ENCODE assay signal across 8 cellular contexts in the genomic region with DNA sequence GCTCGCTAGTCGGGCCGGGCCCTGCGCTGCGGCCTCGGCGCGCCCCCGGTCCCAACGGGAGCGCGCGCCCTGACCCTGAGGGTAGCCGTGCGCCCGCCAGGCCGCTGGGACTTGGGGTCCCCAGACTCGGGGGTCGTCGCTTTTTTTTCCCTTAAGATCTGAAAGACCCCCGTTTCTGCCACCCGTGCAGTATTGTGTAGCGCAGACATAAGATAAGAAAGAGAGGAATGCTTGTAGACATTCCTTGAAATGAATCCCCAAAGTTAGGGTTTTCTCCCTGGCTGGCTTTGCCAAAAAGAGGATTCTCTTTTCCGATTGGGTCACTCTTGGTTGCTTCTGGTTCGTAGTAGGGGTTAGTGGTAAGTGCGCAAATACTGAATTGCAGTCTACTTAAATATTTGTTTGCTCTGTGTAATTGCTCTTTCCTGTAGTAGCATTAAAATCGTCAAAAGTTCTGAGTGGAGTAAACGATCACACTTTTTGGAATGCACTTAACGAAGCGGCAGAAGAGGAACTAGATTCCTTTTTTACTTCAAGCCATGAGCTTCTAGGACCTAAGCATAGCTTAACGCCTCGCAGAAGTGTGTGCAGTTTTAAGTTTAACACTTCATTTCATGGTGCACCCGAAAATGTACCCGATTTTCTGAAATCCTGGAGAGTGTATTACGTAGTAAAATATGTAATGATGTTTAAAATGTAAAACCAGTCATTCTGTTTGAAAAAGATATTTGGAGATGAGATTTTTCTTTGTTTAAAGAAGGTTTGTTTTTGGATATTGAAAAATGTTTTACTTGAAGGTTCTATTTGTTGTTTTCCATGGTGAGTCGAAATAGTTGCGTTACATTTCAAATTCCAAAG. TPM values are rescaled to one million over a fixed set of nuclear protein-coding genes. Genes with fewer than 3 reads are reported as not detected.
DNase-seq lines count a peak whose midpoint lies in the region; ATAC-seq lines count a peak whose summit lies in the region.

No MANE protein-coding gene starts in this region.

- H3K4me1 Mint-ChIP-seq in IgD-negative memory B cell = peaks cover 46 to 54% (median 52%) of the 10 kb centered on the region in 3 donors
- peaks cover 69% of the 10 kb centered on the region for H3K4me1 Mint-ChIP-seq in activated CD4-positive, alpha-beta memory T cell treated with anti-CD3 and anti-CD28 coated beads for 36 hours (ENCODE audit: low read depth)

- H3K4me3 ChIP-seq in right cardiac atrium (ENCODE audit: low read length) = peak overlapping the region; percentile 62

- peak overlapping the region; percentile 40 to 84 (median 75) for H3K27ac Mint-ChIP-seq in IgD-negative memory B cell
- H3K27ac Mint-ChIP-seq in activated CD4-positive, alpha-beta memory T cell treated with anti-CD3 and anti-CD28 coated beads for 36 hours = peak overlapping the region; percentile 89

- no peaks in the 10 kb centered on the region for H3K27me3 Mint-ChIP-seq in IgD-negative memory B cell
- H3K27me3 Mint-ChIP-seq in activated CD4-positive, alpha-beta memory T cell treated with anti-CD3 and anti-CD28 coated beads for 36 hours = no peaks in the 10 kb centered on the region

- peak; percentile 26 for DNase-seq in DMS114 treated with DMSO at 0.1 percent for 48 hours (lab: John Stamatoyannopoulos, UW; ENCODE audit: unreplicated experiment)
- DNase-seq in activated CD4-positive, alpha-beta memory T cell treated with anti-CD3 and anti-CD28 coated beads for 36 hours = no peak
- DNase-seq in right cardiac atrium = no peak
- DNase-seq in sciatic nerve (ENCODE audit: low spot score) = no peak
- no peak for DNase-seq in activated CD4-positive, CD25-positive, alpha-beta regulatory T cell (lab: John Stamatoyannopoulos, UW)
- no peak for DNase-seq in 8988T

- H3K4me1 ChIP-seq in right cardiac atrium (ENCODE audit: control insufficient read depth, insufficient read depth, low read length) = peaks cover 10% of the 10 kb centered on the region

- 2% methylated on average over 37 of the region's 37 CpGs for WGBS in right cardiac atrium

- no peaks in the 10 kb centered on the region for H3K27me3 ChIP-seq in right cardiac atrium (ENCODE audit: control insufficient read depth, insufficient read depth)

- intact Hi-C loops in activated CD4-positive, alpha-beta memory T cell treated with anti-CD3 and anti-CD28 coated beads for 36 hours (cut with micrococcal nuclease) = loop anchor here (1.0 to 10.0 kb wide), 7 partner anchors 13 to 328 kb away; partner anchors contain the start of gene PDIA4
- intact Hi-C loops in right cardiac atrium (cut with DNase I) (loop anchor here in 2 of 4 donors (10.0 kb wide), 1 partner anchor 265 kb away; no protein-coding TSS in a partner anchor), sciatic nerve (cut with DNase I) (no loop called here)

- no peaks in the 10 kb centered on the region for H3K9me3 Mint-ChIP-seq in IgD-negative memory B cell
- H3K9me3 Mint-ChIP-seq in activated CD4-positive, alpha-beta memory T cell treated with anti-CD3 and anti-CD28 coated beads for 36 hours = no peaks in the 10 kb centered on the region

- POLR2A ChIA-PET in activated CD4-positive, alpha-beta memory T cell treated with anti-CD3 and anti-CD28 coated beads for 36 hours (lab: Charles Lee) = interaction anchor here (0.6 to 1.6 kb wide), 5 partner anchors 12 to 241 kb away, joined by 3 to 7 read pairs (median 3); no protein-coding TSS in a partner anchor

- H3K36me3 Mint-ChIP-seq in IgD-negative memory B cell = peaks cover 3% of the 10 kb centered on the region
- peaks cover 6% of the 10 kb centered on the region for H3K36me3 Mint-ChIP-seq in activated CD4-positive, alpha-beta memory T cell treated with anti-CD3 and anti-CD28 coated beads for 36 hours

- peak overlapping the region; percentile 90 for H3K27ac ChIP-seq in right cardiac atrium (ENCODE audit: low read length)

- peak overlapping the region; percentile 87 to 94 (median 89) for H3K4me3 Mint-ChIP-seq in IgD-negative memory B cell
- H3K4me3 Mint-ChIP-seq in activated CD4-positive, alpha-beta memory T cell treated with anti-CD3 and anti-CD28 coated beads for 36 hours = peak overlapping the region; percentile 89

- CTCF ChIA-PET in activated CD4-positive, alpha-beta memory T cell treated with anti-CD3 and anti-CD28 coated beads for 36 hours (lab: Charles Lee) = interaction anchor here (0.8 kb wide), 1 partner anchor 183 kb away, joined by 3 read pairs; no protein-coding TSS in a partner anchor

- H3K9me3 ChIP-seq in right cardiac atrium (ENCODE audit: control insufficient read depth, low read length) = no peaks in the 10 kb centered on the region

- ATAC-seq in GM21360 (IDR thresholded peaks at IDR 0.05; ENCODE audit: unreplicated experiment) (peak; percentile 20), right cardiac atrium (no peak), sciatic nerve (peak; percentile 7)

RNA-seq across cellular contexts. Expression of gene CUL1, which starts 1.3 kb away (rescaled TPM):
- polyA plus RNA-seq in IgD-negative memory B cell (54.5 TPM), right cardiac atrium (36.1 TPM)
- total RNA-seq in activated CD4-positive, alpha-beta memory T cell treated with anti-CD3 and anti-CD28 coated beads for 36 hours = 10 to 100 TPM; 64.7 to 69.6 TPM
- total RNA-seq in right cardiac atrium (10 to 100 TPM; 49.3 to 52.8 (median 52.5) TPM), sciatic nerve (40.4 TPM)

Comparison
In these comparisons a context has a peak if more than half of its experiments do, and no peak if none do; other contexts are left out.
1. ATAC-seq: peak in GM21360 (single experiment) and sciatic nerve (single experiment); none in right cardiac atrium (0 of 2).